Comparison of ENCODE assay signal across 19 cellular contexts in the genomic region with DNA sequence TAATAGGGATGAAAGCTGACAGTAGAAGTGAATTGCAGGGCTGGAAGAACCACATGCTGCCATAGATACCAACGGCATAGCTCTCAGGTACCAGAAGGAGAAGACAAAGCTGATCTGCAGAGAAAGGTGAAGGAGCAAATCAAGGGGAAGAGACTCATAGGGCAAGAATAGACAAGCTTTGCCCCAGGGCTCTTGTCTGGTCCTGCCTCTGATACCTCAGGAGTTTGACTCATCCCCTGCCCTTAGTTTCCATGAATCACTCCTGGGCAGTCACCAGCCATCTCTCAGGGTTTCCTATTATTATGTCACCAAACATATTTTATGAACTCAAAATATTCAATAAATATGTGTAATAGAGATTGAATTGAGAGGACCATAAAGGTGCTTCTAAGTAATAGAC.
"Had no signal": no experiment of that assay in that cellular context is flagged by ENCODE, and none has a peak within 500 bp of the region (broad histone marks: within the 10 kb centered on the region; RNA-seq: fewer than 3 reads in every experiment).

No MANE protein-coding gene starts in this region.

- H3K4me1 ChIP-seq: transverse colon had no signal

- H3K36me3 ChIP-seq: transverse colon had no signal

- H3K4me3 Mint-ChIP-seq: activated T-helper 17 cell treated with anti-CD3 and anti-CD28 coated beads, Interleukin-2, amount 50 U/mL, for 72 hours; nephron; T-cell had no signal

- DNase-seq: activated CD4-positive, CD25-positive, alpha-beta regulatory T cell treated with anti-CD3 and anti-CD28 coated beads, Interleukin-2, amount 50 U/mL, for 72 hours; activated naive CD4-positive, alpha-beta T cell treated with Interleukin-2 at 50 U/mL for 16 hours; anterior cingulate cortex; dermis blood vessel endothelial cell; erythroblast; left ventricle myocardium superior; mesendoderm; nucleus accumbens; right cardiac atrium; small intestine; stimulated activated CD4-positive, alpha-beta T cell treated with anti-CD3 and anti-CD28 coated beads, Interleukin-4, amount 100 ng/mL, for 4 hours; stimulated activated CD8-positive, alpha-beta memory T cell treated with anti-CD3 and anti-CD28 coated beads, Interleukin-4, amount 100 ng/mL, for 48 hours; stimulated activated naive CD8-positive, alpha-beta T cell treated with anti-CD3 and anti-CD28 coated beads, Interleukin-15, Interleukin-2, amounts not matched to agents 100 U/mL and 50 U/mL, for 24 hours; T-cell; T-helper 9 cell; transverse colon had no signal

- H3K9me3 Mint-ChIP-seq: nephron had no signal

- H3K27ac ChIP-seq: transverse colon had no signal

- H3K36me3 Mint-ChIP-seq: T-cell had no signal

- H3K9me3 ChIP-seq: transverse colon had no signal

- H3K27ac Mint-ChIP-seq: activated T-helper 17 cell treated with anti-CD3 and anti-CD28 coated beads, Interleukin-2, amount 50 U/mL, for 72 hours; nephron; progenitor cell of endocrine pancreas; T-cell had no signal

- H3K4me1 Mint-ChIP-seq: activated T-helper 17 cell treated with anti-CD3 and anti-CD28 coated beads, Interleukin-2, amount 50 U/mL, for 72 hours; nephron; T-cell had no signal

- H3K27me3 Mint-ChIP-seq: activated T-helper 17 cell treated with anti-CD3 and anti-CD28 coated beads, Interleukin-2, amount 50 U/mL, for 72 hours; progenitor cell of endocrine pancreas; T-cell had no signal

- H3K4me3 ChIP-seq: transverse colon had no signal

- ATAC-seq: activated T-helper 17 cell treated with anti-CD3 and anti-CD28 coated beads, Interleukin-2, amount 50 U/mL, for 72 hours; left ventricle myocardium superior; right cardiac atrium; stimulated activated naive CD8-positive, alpha-beta T cell treated with anti-CD3 and anti-CD28 coated beads, Interleukin-15, Interleukin-2, amounts not matched to agents 100 U/mL and 50 U/mL, for 24 hours; T-cell had no signal

- H3K27me3 ChIP-seq: transverse colon had no signal
